Comparison of ENCODE assay signal across 35 cellular contexts in the genomic region with DNA sequence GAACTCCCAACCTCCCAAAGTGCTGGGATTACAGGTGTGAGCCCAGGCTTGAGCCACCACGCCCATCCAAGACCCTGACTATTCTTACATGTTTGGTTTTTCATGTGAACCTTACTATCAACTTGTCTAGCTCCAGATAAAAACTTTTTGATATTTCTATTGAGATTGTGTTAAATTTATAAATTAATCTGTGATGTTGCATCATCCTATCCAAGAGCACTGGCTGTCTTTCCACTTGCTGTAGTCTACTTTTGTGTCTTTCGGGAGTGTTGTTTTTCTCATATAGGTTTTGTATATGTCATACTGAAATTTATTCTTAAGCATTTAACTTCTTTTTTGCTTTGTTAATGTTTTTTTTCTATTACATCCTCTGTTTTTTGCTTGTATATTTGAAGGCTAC.
"Had no signal": no experiment of that assay in that cellular context is flagged by ENCODE, and none has a peak within 500 bp of the region (broad histone marks: within the 10 kb centered on the region; RNA-seq: fewer than 3 reads in every experiment).

No MANE protein-coding gene starts in this region.

- H3K9me3 Mint-ChIP-seq: activated B cell treated with CpG ODN at 0.5 μM for 24 hours; activated CD4-positive, alpha-beta memory T cell treated with anti-CD3 and anti-CD28 coated beads for 36 hours; activated CD4-positive, alpha-beta T cell treated with anti-CD3 and anti-CD28 coated beads, Interleukin-2, amount 10 ng/mL, durations not matched to agents 24 days and 14 days; activated CD8-positive, alpha-beta T cell treated with anti-CD3 and anti-CD28 coated beads for 36 hours; activated naive CD4-positive, alpha-beta T cell treated with anti-CD3 and anti-CD28 coated beads for 36 hours; activated naive CD4-positive, alpha-beta T cell treated with anti-CD3 and anti-CD28 coated beads, Interleukin-2, amount 50 U/mL, for 72 hours; activated naive CD8-positive, alpha-beta T cell treated with anti-CD3 and anti-CD28 coated beads for 36 hours; activated T-cell treated with anti-CD3 and anti-CD28 coated beads, Interleukin-2, amount 50 U/mL, for 4 hours; activated T-cell treated with anti-CD3 and anti-CD28 coated beads, Interleukin-2, amount 50 U/mL, for 72 hours; activated T-helper 1 cell treated with anti-CD3 and anti-CD28 coated beads, Interleukin-12 subunit alpha, Interleukin-12 subunit beta, Interleukin-2, Interleukin-4 antibody, amounts not matched to agents 30 ng/mL and 10 ng/mL and 1 ng/mL, durations not matched to agents 14 hours and 24 hours and 36 hours; activated T-helper 17 cell treated with anti-CD3 and anti-CD28 coated beads, Interleukin-2, amount 50 U/mL, for 72 hours; T-helper 2 cell treated with Interferon-gamma antibody and Interleukin-4, amounts not matched to agents 5 μg/mL and 100 μg/mL, for 36 hours had no signal

- ATAC-seq: activated CD8-positive, alpha-beta T cell treated with anti-CD3 and anti-CD28 coated beads for 36 hours; activated naive CD4-positive, alpha-beta T cell treated with anti-CD3 and anti-CD28 coated beads, Interleukin-2, amount 50 U/mL, for 72 hours; activated T-cell treated with anti-CD3 and anti-CD28 coated beads, Interleukin-2, amount 50 U/mL, for 4 hours; activated T-cell treated with anti-CD3 and anti-CD28 coated beads, Interleukin-2, amount 50 U/mL, for 72 hours; activated T-helper 17 cell treated with anti-CD3 and anti-CD28 coated beads, Interleukin-2, amount 50 U/mL, for 72 hours; body of pancreas had no signal

- H3K4me3 ChIP-seq: adrenal gland, body of pancreas, breast epithelium, colonic mucosa had no signal

- DNase-seq: activated B cell treated with CpG ODN at 0.5 μM for 24 hours; activated CD4-positive, alpha-beta memory T cell treated with anti-CD3 and anti-CD28 coated beads for 36 hours; activated CD4-positive, alpha-beta T cell treated with anti-CD3 and anti-CD28 coated beads for 4 hours; activated CD4-positive, alpha-beta T cell treated with anti-CD3 and anti-CD28 coated beads, Interleukin-2, amount 10 ng/mL, durations not matched to agents 24 days and 14 days; activated CD4-positive, alpha-beta T cell treated with anti-CD3 and anti-CD28 coated beads, Interleukin-2, amount 50 U/mL, for 1 hour; activated CD4-positive, alpha-beta T cell treated with anti-CD3 and anti-CD28 coated beads, Interleukin-2, amount 50 U/mL, for 4 hours; activated CD4-positive, CD25-positive, alpha-beta regulatory T cell treated with anti-CD3 and anti-CD28 coated beads, Interleukin-2, amount 50 U/mL, for 72 hours; activated CD8-positive, alpha-beta memory T cell treated with anti-CD3 and anti-CD28 coated beads, Interleukin-2, amount 50 U/mL, for 4 hours; activated CD8-positive, alpha-beta T cell treated with anti-CD3 and anti-CD28 coated beads for 36 hours; activated effector memory CD4-positive, alpha-beta T cell treated with anti-CD3 and anti-CD28 coated beads, Interleukin-2, amount 50 U/mL, for 16 hours; activated gamma-delta T cell treated with Interleukin-2 at 50 U/mL for 16 hours; activated naive CD4-positive, alpha-beta T cell; activated naive CD4-positive, alpha-beta T cell treated with anti-CD3 and anti-CD28 coated beads for 36 hours; activated naive CD4-positive, alpha-beta T cell treated with anti-CD3 and anti-CD28 coated beads, Interleukin-2, amount 50 U/mL, for 16 hours; activated naive CD8-positive, alpha-beta T cell treated with anti-CD3 and anti-CD28 coated beads for 36 hours; activated T-cell treated with anti-CD3 and anti-CD28 coated beads for 4 hours; activated T-cell treated with anti-CD3 and anti-CD28 coated beads, Interleukin-2, amount 50 U/mL, for 1 hour; activated T-cell treated with anti-CD3 and anti-CD28 coated beads, Interleukin-2, amount 50 U/mL, for 4 hours; activated T-cell treated with anti-CD3 and anti-CD28 coated beads, Interleukin-2, amount 50 U/mL, for 72 hours; adrenal gland; amniotic stem cell; aorta; body of pancreas; brain microvascular endothelial cell; central memory CD4-positive, alpha-beta T cell; colonic mucosa; T-helper 2 cell; T-helper 9 cell had no signal

- H3K36me3 ChIP-seq: adrenal gland, brain microvascular endothelial cell, breast epithelium, colonic mucosa had no signal

- H3K4me1 ChIP-seq: adrenal gland, body of pancreas, breast epithelium, colonic mucosa had no signal

- H3K4me3 Mint-ChIP-seq: activated B cell treated with CpG ODN at 0.5 μM for 24 hours; activated CD4-positive, alpha-beta memory T cell treated with anti-CD3 and anti-CD28 coated beads for 36 hours; activated CD4-positive, alpha-beta T cell treated with anti-CD3 and anti-CD28 coated beads, Interleukin-2, amount 10 ng/mL, durations not matched to agents 24 days and 14 days; activated CD8-positive, alpha-beta T cell treated with anti-CD3 and anti-CD28 coated beads for 36 hours; activated naive CD4-positive, alpha-beta T cell treated with anti-CD3 and anti-CD28 coated beads for 36 hours; activated naive CD8-positive, alpha-beta T cell treated with anti-CD3 and anti-CD28 coated beads for 36 hours; activated T-cell treated with anti-CD3 and anti-CD28 coated beads, Interleukin-2, amount 50 U/mL, for 4 hours; activated T-cell treated with anti-CD3 and anti-CD28 coated beads, Interleukin-2, amount 50 U/mL, for 72 hours; activated T-helper 1 cell treated with anti-CD3 and anti-CD28 coated beads, Interleukin-12 subunit alpha, Interleukin-12 subunit beta, Interleukin-2, Interleukin-4 antibody, amounts not matched to agents 30 ng/mL and 10 ng/mL and 1 ng/mL, durations not matched to agents 14 hours and 24 hours and 36 hours; activated T-helper 17 cell treated with anti-CD3 and anti-CD28 coated beads, Interleukin-2, amount 50 U/mL, for 72 hours; T-helper 2 cell treated with Interferon-gamma antibody and Interleukin-4, amounts not matched to agents 5 μg/mL and 100 μg/mL, for 36 hours had no signal

- H3K27me3 Mint-ChIP-seq: activated B cell treated with CpG ODN at 0.5 μM for 24 hours; activated CD4-positive, alpha-beta memory T cell treated with anti-CD3 and anti-CD28 coated beads for 36 hours; activated CD4-positive, alpha-beta T cell treated with anti-CD3 and anti-CD28 coated beads, Interleukin-2, amount 10 ng/mL, durations not matched to agents 24 days and 14 days; activated CD8-positive, alpha-beta T cell treated with anti-CD3 and anti-CD28 coated beads for 36 hours; activated naive CD8-positive, alpha-beta T cell treated with anti-CD3 and anti-CD28 coated beads for 36 hours; activated T-helper 17 cell treated with anti-CD3 and anti-CD28 coated beads, Interleukin-2, amount 50 U/mL, for 72 hours had no signal

- H3K27ac ChIP-seq: adrenal gland, body of pancreas, brain microvascular endothelial cell, breast epithelium, colonic mucosa, VCaP had no signal

- H3K27ac Mint-ChIP-seq: activated B cell treated with CpG ODN at 0.5 μM for 24 hours; activated CD4-positive, alpha-beta memory T cell treated with anti-CD3 and anti-CD28 coated beads for 36 hours; activated CD4-positive, alpha-beta T cell treated with anti-CD3 and anti-CD28 coated beads, Interleukin-2, amount 10 ng/mL, durations not matched to agents 24 days and 14 days; activated CD8-positive, alpha-beta T cell treated with anti-CD3 and anti-CD28 coated beads for 36 hours; activated naive CD4-positive, alpha-beta T cell treated with anti-CD3 and anti-CD28 coated beads for 36 hours; activated naive CD4-positive, alpha-beta T cell treated with anti-CD3 and anti-CD28 coated beads, Interleukin-2, amount 50 U/mL, for 72 hours; activated naive CD8-positive, alpha-beta T cell treated with anti-CD3 and anti-CD28 coated beads for 36 hours; activated T-helper 1 cell treated with anti-CD3 and anti-CD28 coated beads, Interleukin-12 subunit alpha, Interleukin-12 subunit beta, Interleukin-2, Interleukin-4 antibody, amounts not matched to agents 30 ng/mL and 10 ng/mL and 1 ng/mL, durations not matched to agents 14 hours and 24 hours and 36 hours; activated T-helper 17 cell treated with anti-CD3 and anti-CD28 coated beads, Interleukin-2, amount 50 U/mL, for 72 hours; T-helper 2 cell treated with Interferon-gamma antibody and Interleukin-4, amounts not matched to agents 5 μg/mL and 100 μg/mL, for 36 hours had no signal

- H3K27me3 ChIP-seq: adrenal gland, body of pancreas, brain microvascular endothelial cell, breast epithelium, colonic mucosa had no signal

- H3K9me3 ChIP-seq: adrenal gland, body of pancreas, breast epithelium, colonic mucosa had no signal

- FAIRE-seq: TTC549 had no signal
